Comparison of ENCODE assay signal across 8 cellular contexts in genomic region chr10:32346551-32347362, GRCh38. TPM values are rescaled to one million over a fixed set of nuclear protein-coding genes. Genes with fewer than 3 reads are reported as not detected.
DNase-seq lines count a peak whose midpoint lies in the region; ATAC-seq and TF ChIP-seq lines count a peak whose summit lies in the region.

Gene EPC1 (minus strand): TSS chr10:32347158. CDS start chr10:32346915, 243 bp downstream.

- H3K9me3 Mint-ChIP-seq in activated naive CD4-positive, alpha-beta T cell treated with anti-CD3 and anti-CD28 coated beads, Interleukin-2, amount 10 ng/mL, durations not matched to agents 7 days and 5 days = no peaks in the 10 kb centered on the region

- no peaks in the 10 kb centered on the region for H3K9me3 ChIP-seq in KOPT-K1 (ENCODE audit: insufficient read depth, low read length, poor library complexity, severe bottlenecking)

- H3K4me1 Mint-ChIP-seq in activated naive CD4-positive, alpha-beta T cell treated with anti-CD3 and anti-CD28 coated beads, Interleukin-2, amount 10 ng/mL, durations not matched to agents 7 days and 5 days = peaks cover 60% of the 10 kb centered on the region

- no peak for TF ChIP-seq CTCF in omental fat pad (IDR thresholded peaks at IDR 0.05)

- peak within 1 kb of the TSS; percentile 92 for H3K4me3 Mint-ChIP-seq in activated naive CD4-positive, alpha-beta T cell treated with anti-CD3 and anti-CD28 coated beads, Interleukin-2, amount 10 ng/mL, durations not matched to agents 7 days and 5 days

- H3K36me3 Mint-ChIP-seq in activated naive CD4-positive, alpha-beta T cell treated with anti-CD3 and anti-CD28 coated beads, Interleukin-2, amount 10 ng/mL, durations not matched to agents 7 days and 5 days = peaks cover 32% of the 10 kb centered on the region

- H3K27ac ChIP-seq in KOPT-K1 (ENCODE audit: low read depth, low read length, poor library complexity, severe bottlenecking) (peak within 1 kb of the TSS; percentile 99), temporal lobe (ENCODE audit: low read depth, low read length) (peak within 1 kb of the TSS; percentile 100)

- peak within 1 kb of the TSS; percentile 99 for H3K27ac Mint-ChIP-seq in activated naive CD4-positive, alpha-beta T cell treated with anti-CD3 and anti-CD28 coated beads, Interleukin-2, amount 10 ng/mL, durations not matched to agents 7 days and 5 days

- H3K27me3 Mint-ChIP-seq in activated naive CD4-positive, alpha-beta T cell treated with anti-CD3 and anti-CD28 coated beads, Interleukin-2, amount 10 ng/mL, durations not matched to agents 7 days and 5 days = peaks cover 6% of the 10 kb centered on the region

- in situ Hi-C loops in SK-MEL-5 (cut with HindIII; ENCODE audit: low pct_unique_long_range_greater_than_20kb, low sequenced_read_pairs) = no loop called here

- H3K36me3 ChIP-seq in KOPT-K1 (ENCODE audit: insufficient read depth, low read length) = peaks cover 19% of the 10 kb centered on the region

- CTCF ChIA-PET in activated naive CD4-positive, alpha-beta T cell treated with anti-CD3 and anti-CD28 coated beads, Interleukin-2, amount 10 ng/mL, durations not matched to agents 7 days and 5 days (lab: Charles Lee) = interaction anchor here (0.9 to 2.1 kb wide), 12 partner anchors 10 to 92 kb away, joined by 3 to 10 read pairs (median 5); no protein-coding TSS in a partner anchor

- DNase-seq in ELR (ENCODE audit: low read depth) (peak; percentile 90), SK-MEL-5 (ENCODE audit: low read depth, low spot score) (peak; percentile 85), globus pallidus (ENCODE audit: low spot score) (peak; percentile 89), omental fat pad (ENCODE audit: low spot score) (peak; percentile 44)
- DNase-seq in activated naive CD4-positive, alpha-beta T cell treated with anti-CD3 and anti-CD28 coated beads, Interleukin-2, amount 10 ng/mL, durations not matched to agents 7 days and 5 days = peak; percentile 89

- peak; percentile 59 for ATAC-seq in GM21825 (IDR thresholded peaks at IDR 0.05; ENCODE audit: unreplicated experiment)
- peak; percentile 88 for ATAC-seq in omental fat pad (ENCODE audit: low FRiP score)

RNA-seq across cellular contexts. Expression of gene EPC1, which starts in this region (rescaled TPM):
- 6.3 and 11.8 TPM in 2 replicates for total RNA-seq in SK-MEL-5 (2014; rRNA removed; shearing (Covaris generic))
- 9.9 and 11.1 TPM in 2 replicates for polyA plus RNA-seq in SK-MEL-5 (2015; cell fraction: cytosol; rRNA removed)
- 21.3 and 40.1 TPM in 2 replicates for polyA plus RNA-seq in SK-MEL-5 (2015; cell fraction: nucleus; rRNA removed)
- total RNA-seq in omental fat pad (10 to 100 TPM; 30.5 to 68.7 (median 34.5) TPM), temporal lobe (70.6 TPM)

Comparison
In these comparisons a context has a peak if more than half of its experiments do, and no peak if none do; other contexts are left out.
1. Peak in every context shown above with its lines: DNase-seq, ATAC-seq and H3K27ac ChIP-seq.